ENCODE assay signal across 16 cellular contexts in the genomic region with DNA sequence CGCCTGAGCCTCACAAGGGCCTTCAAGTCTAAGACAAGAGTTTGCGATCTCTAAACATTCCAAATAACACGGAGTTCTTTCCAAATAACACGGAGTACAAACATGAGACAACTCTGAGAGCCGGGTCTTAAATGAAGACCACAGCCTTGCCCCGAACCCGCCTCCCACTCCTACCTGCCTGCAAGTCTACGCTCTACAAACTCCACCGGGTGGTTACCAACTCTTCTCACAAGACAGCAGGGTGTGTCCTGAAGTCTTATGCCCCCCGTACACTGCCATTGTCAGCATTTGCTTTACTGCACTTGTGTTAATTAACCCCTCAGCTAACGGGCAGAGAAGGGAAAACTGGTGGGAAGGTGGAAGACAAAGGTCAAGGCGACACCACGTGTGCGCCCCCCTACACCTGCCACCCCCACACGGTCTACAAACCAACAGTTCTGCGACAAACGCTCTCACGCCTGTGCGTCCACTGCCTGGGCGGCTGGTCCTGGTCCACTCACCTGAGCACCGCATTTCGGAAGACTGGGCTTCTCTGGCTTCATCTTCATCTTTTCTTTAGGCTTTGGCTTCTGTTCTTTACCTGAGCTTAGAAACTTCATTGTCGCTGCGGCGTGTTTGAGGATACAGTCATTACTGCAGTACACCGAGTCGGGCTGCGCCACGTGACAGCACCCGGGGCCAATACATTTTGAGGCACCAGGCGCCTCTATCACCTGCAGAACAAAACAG.
"Had no signal": no experiment of that assay in that cellular context is flagged by ENCODE, and none has a peak within 500 bp of the region (broad histone marks: within the 10 kb centered on the region; RNA-seq: fewer than 3 reads in every experiment).

No MANE protein-coding gene starts in this region.

- H3K9me3 Mint-ChIP-seq: immature natural killer cell; naive thymus-derived CD4-positive, alpha-beta T cell; neural progenitor cell had no signal

- H3K4me1 Mint-ChIP-seq: neural progenitor cell had no signal

- ATAC-seq: esophagus mucosa, gastroesophageal sphincter, sciatic nerve had no signal

- H3K4me3 Mint-ChIP-seq: immature natural killer cell; naive thymus-derived CD4-positive, alpha-beta T cell; neural progenitor cell had no signal

- H3K9ac ChIP-seq: neural progenitor cell had no signal

- H3K4me2 ChIP-seq: neural progenitor cell, smooth muscle cell had no signal

- H3K27ac Mint-ChIP-seq: neural progenitor cell had no signal

- H3K27me3 Mint-ChIP-seq: naive thymus-derived CD4-positive, alpha-beta T cell had no signal

- H3K9me3 ChIP-seq: gastroesophageal sphincter, mucosa of descending colon, ovary, stomach had no signal

- H2AFZ ChIP-seq: neural progenitor cell had no signal

- H3K4me1 ChIP-seq: neural progenitor cell had no signal

- H3K27ac ChIP-seq: coronary artery, gastroesophageal sphincter, neural progenitor cell, ovary, stomach had no signal

- H3K36me3 ChIP-seq: neural progenitor cell had no signal

- DNase-seq: activated CD4-positive, alpha-beta T cell treated with anti-CD3 and anti-CD28 coated beads for 1 hour; activated CD4-positive, alpha-beta T cell treated with anti-CD3 and anti-CD28 coated beads, Interleukin-2, amount 50 U/mL, for 4 hours; activated gamma-delta T cell treated with Interleukin-2 at 50 U/mL for 16 hours; immature natural killer cell; mesenchymal stem cell; ovary; stomach; trophoblast cell had no signal

- H3K4me3 ChIP-seq: coronary artery, gastroesophageal sphincter, mucosa of descending colon, neural progenitor cell, ovary, smooth muscle cell, stomach had no signal

- H3K27me3 ChIP-seq: gastroesophageal sphincter, neural progenitor cell, ovary, stomach had no signal
